Comparison of ENCODE assay signal across 8 cellular contexts in genomic region chr9:93064392-93065124, GRCh38. TPM values are rescaled to one million over a fixed set of nuclear protein-coding genes. Genes with fewer than 3 reads are reported as not detected.
DNase-seq lines count a peak whose midpoint lies in the region; ATAC-seq and TF ChIP-seq lines count a peak whose summit lies in the region.

No MANE protein-coding gene starts in this region.

- H3K27ac Mint-ChIP-seq in stimulated activated naive CD8-positive, alpha-beta T cell treated with anti-CD3 and anti-CD28 coated beads, Interleukin-15, Interleukin-2, amounts not matched to agents 100 ng/mL and 50 ng/mL, for 24 hours = peak overlapping the region; percentile 96

- no peak overlapping the region for H3K9ac ChIP-seq in mesendoderm (ENCODE audit: low read length)

- H3K36me3 Mint-ChIP-seq in stimulated activated naive CD8-positive, alpha-beta T cell treated with anti-CD3 and anti-CD28 coated beads, Interleukin-15, Interleukin-2, amounts not matched to agents 100 ng/mL and 50 ng/mL, for 24 hours (ENCODE audit: low read depth) = peaks cover 19% of the 10 kb centered on the region

- no peak overlapping the region for H2BK120ac ChIP-seq in mesendoderm (ENCODE audit: low read depth, low read length)

- no peak overlapping the region for H3K4ac ChIP-seq in mesendoderm (ENCODE audit: low read depth, low read length)

- no peak overlapping the region for H2AK5ac ChIP-seq in mesendoderm (ENCODE audit: low read length)

- H3K23ac ChIP-seq in mesendoderm (ENCODE audit: low read length) = no peak overlapping the region

- H3K9me3 ChIP-seq in HAP-1 = no peaks in the 10 kb centered on the region

- no peaks in the 10 kb centered on the region for H3K9me3 Mint-ChIP-seq in stimulated activated naive CD8-positive, alpha-beta T cell treated with anti-CD3 and anti-CD28 coated beads, Interleukin-15, Interleukin-2, amounts not matched to agents 100 ng/mL and 50 ng/mL, for 24 hours

- no peak overlapping the region for H2BK15ac ChIP-seq in mesendoderm (replicated peaks; ENCODE audit: low read depth)

- H3K56ac ChIP-seq in mesendoderm (ENCODE audit: low read length) = no peak overlapping the region

- H3K4me3 ChIP-seq in mesendoderm (ENCODE audit: low read length) (no peak overlapping the region), H7 (ENCODE audit: insufficient read depth, low read depth, low read length) (no peak overlapping the region), HAP-1 (no peak overlapping the region)

- H3K18ac ChIP-seq in mesendoderm (ENCODE audit: low read length) = no peak overlapping the region

- H3K4me1 ChIP-seq in mesendoderm (ENCODE audit: control insufficient read depth, low read depth, low read length) = peaks cover 7% of the 10 kb centered on the region
- H3K4me1 ChIP-seq in HAP-1 = peaks cover 6% of the 10 kb centered on the region

- H3K36me3 ChIP-seq in mesendoderm (ENCODE audit: control insufficient read depth, insufficient read depth, low read length) = no peaks in the 10 kb centered on the region
- no peaks in the 10 kb centered on the region for H3K36me3 ChIP-seq in H7 (replicated peaks; ENCODE audit: control insufficient read depth, insufficient read depth, low read length)
- no peaks in the 10 kb centered on the region for H3K36me3 ChIP-seq in HAP-1 (replicated peaks)

- H3K27me3 Mint-ChIP-seq in stimulated activated naive CD8-positive, alpha-beta T cell treated with anti-CD3 and anti-CD28 coated beads, Interleukin-15, Interleukin-2, amounts not matched to agents 100 ng/mL and 50 ng/mL, for 24 hours = no peaks in the 10 kb centered on the region

- TF ChIP-seq POLR2A in GM18951 (IDR thresholded peaks at IDR 0.05; ENCODE audit: extremely low read depth, insufficient read depth, insufficient read length) = peak; percentile 52

- H3K79me1 ChIP-seq in mesendoderm (ENCODE audit: low read length) = no peaks in the 10 kb centered on the region

- peak; percentile 80 for ATAC-seq in HG03025 (IDR thresholded peaks at IDR 0.05; ENCODE audit: low FRiP score, unreplicated experiment)

- no peak overlapping the region for H4K5ac ChIP-seq in mesendoderm (ENCODE audit: low read length)

- in situ Hi-C loops in GM18951 (cut with MboI; ENCODE audit: low sequenced_read_pairs, unreplicated experiment) (no loop called here), HAP-1 (cut with MboI; ENCODE audit: low sequenced_read_pairs) (no loop called here)

- H3K27me3 ChIP-seq in mesendoderm (ENCODE audit: insufficient read depth, low read length, poor library complexity) (no peaks in the 10 kb centered on the region), H7 (ENCODE audit: control insufficient read depth, insufficient read depth, low read length) (no peaks in the 10 kb centered on the region; the same call in 1 of the 2 replicates), HAP-1 (ENCODE audit: low read depth) (no peaks in the 10 kb centered on the region)

- no peak overlapping the region for H2BK5ac ChIP-seq in mesendoderm (ENCODE audit: low read length)

- no peaks in the 10 kb centered on the region for H3K79me2 ChIP-seq in mesendoderm (ENCODE audit: control insufficient read depth, insufficient read depth, low read length)

- H3K4me1 Mint-ChIP-seq in stimulated activated naive CD8-positive, alpha-beta T cell treated with anti-CD3 and anti-CD28 coated beads, Interleukin-15, Interleukin-2, amounts not matched to agents 100 ng/mL and 50 ng/mL, for 24 hours (ENCODE audit: low read depth) = peaks cover 97% of the 10 kb centered on the region

- no peak overlapping the region for H4K8ac ChIP-seq in mesendoderm (ENCODE audit: low read depth, low read length)

- no peak overlapping the region for H3K27ac ChIP-seq in mesendoderm (ENCODE audit: low read depth, low read length)

- WGBS in mesendoderm (ENCODE audit: extremely low coverage, insufficient coverage, low lambda C conversion rate) = no CpG with 5 or more reads among the region's 12 CpGs

- H3K4me2 ChIP-seq in mesendoderm (ENCODE audit: low read length) = no peak overlapping the region

- DNase-seq in NOMO-1 treated with dmso at 0.1 percent for 144 hours (lab: John Stamatoyannopoulos, UW; ENCODE audit: unreplicated experiment) (peak; percentile 93), mesendoderm (peak; percentile 63), H7 (no peak), HAP-1 (ENCODE audit: low spot score in 2 of 2) (no peak)
- peak; percentile 81 for DNase-seq in activated T-cell treated with anti-CD3 and anti-CD28 coated beads, Interleukin-2, amount 50 U/mL, for 1 hour

- H3K4me3 Mint-ChIP-seq in stimulated activated naive CD8-positive, alpha-beta T cell treated with anti-CD3 and anti-CD28 coated beads, Interleukin-15, Interleukin-2, amounts not matched to agents 100 ng/mL and 50 ng/mL, for 24 hours = peak overlapping the region; percentile 82

RNA-seq across cellular contexts. Expression of gene SUSD3, which starts 6.1 kb away (rescaled TPM):
- polyA plus RNA-seq in mesendoderm (2013, experiment 1 of 2) = 4.2 TPM
- polyA plus RNA-seq in mesendoderm (2013, experiment 2 of 2) = 3.7 TPM
- total RNA-seq in H7 (2014; rRNA removed; shearing (Covaris generic)) = 20.3 and 25.1 TPM in 2 replicates

RNA-seq across cellular contexts. Expression of gene CARD19, which starts 31.5 kb away (rescaled TPM):
- 14.8 TPM for polyA plus RNA-seq in mesendoderm (2013, experiment 1 of 2)
- 15.9 TPM for polyA plus RNA-seq in mesendoderm (2013, experiment 2 of 2)
- 46.5 and 69.8 TPM in 2 replicates for total RNA-seq in H7 (2014; rRNA removed; shearing (Covaris generic))

Comparison
In these comparisons a context has a peak if more than half of its experiments do, and no peak if none do; other contexts are left out.
1. DNase-seq: peak in NOMO-1 treated with dmso at 0.1 percent for 144 hours (single experiment), activated T-cell treated with anti-CD3 and anti-CD28 coated beads, Interleukin-2, amount 50 U/mL, for 1 hour (single experiment) and mesendoderm (single experiment); none in H7 (single experiment) and HAP-1 (0 of 2).